ENCODE assay signal across 18 cellular contexts in genomic region chr5:173274771-173275170, GRCh38.
"Had no signal": no experiment of that assay in that cellular context is flagged by ENCODE, and none has a peak within 500 bp of the region (broad histone marks: within the 10 kb centered on the region; RNA-seq: fewer than 3 reads in every experiment).

No MANE protein-coding gene starts in this region.

- H3K36me3 ChIP-seq: neural progenitor cell, neutrophil, ovary, pancreas, prostate gland, right atrium auricular region, right lobe of liver, sigmoid colon, spleen had no signal

- H3K27ac ChIP-seq: neural progenitor cell, neutrophil, ovary, pancreas, parathyroid adenoma, prostate gland, psoas muscle, right atrium auricular region, right lobe of liver, sigmoid colon, skin epidermis, spleen had no signal

- H3K4me3 ChIP-seq: neural progenitor cell, ovary, pancreas, prostate gland, psoas muscle, right atrium auricular region, right lobe of liver, sigmoid colon, skin epidermis, smooth muscle cell, spleen had no signal

- ATAC-seq: naive thymus-derived CD8-positive, alpha-beta T cell; natural killer cell; natural killer cell treated with Interleukin-12 subunit alpha and Interleukin-12 subunit beta and Interleukin-15 and Interleukin-18, amount 100 ng/mL, for 72 hours; pancreas; psoas muscle; right cardiac atrium; right lobe of liver; sciatic nerve had no signal

- H3K4me1 ChIP-seq: neural progenitor cell, pancreas, parathyroid adenoma, prostate gland, psoas muscle, right lobe of liver, sigmoid colon had no signal

- H3K9me3 ChIP-seq: neutrophil, ovary, pancreas, prostate gland, psoas muscle, right lobe of liver had no signal
